In genomic region chr11:12741671-12742216, GRCh38 we compare ENCODE assay signal across 18 cellular contexts.
DNase-seq lines count a peak whose midpoint lies in the region; TF ChIP-seq lines count a peak whose summit lies in the region.
"Had no signal": no experiment of that assay in that cellular context is flagged by ENCODE, and none has a peak within 500 bp of the region (broad histone marks: within the 10 kb centered on the region; RNA-seq: fewer than 3 reads in every experiment).

No MANE protein-coding gene starts in this region.

- DNase-seq in cardiac muscle cell (ENCODE audit: low read depth in 1 of 2, low spot score in 1 of 2): no peak
- DNase-seq in cardiac septum (ENCODE audit: low spot score): no peak
- peak; percentile 30 for DNase-seq in choroid plexus epithelial cell (ENCODE audit: low read depth)
- DNase-seq in neural progenitor cell (ENCODE audit: low spot score): no peak
- peak in 1 of 2 donors; percentile 33 for DNase-seq in thyroid gland
- no peak for DNase-seq in SW480 (ENCODE audit: low spot score)
- no peak for DNase-seq in LoVo (ENCODE audit: low spot score)
- no peak for DNase-seq in RPMI8226
- DNase-seq: COR-L47, DMS79 treated with DMSO at 0.1 percent for 48 hours, GDM1, KG1, NCI-H1092, NCI-H1694, NCI-H774, SHP77 treated with DMSO at 0.1 percent for 48 hours had no signal

- no peak overlapping the region for H2AFZ ChIP-seq in neural progenitor cell (replicated peaks)

- H3K36me3 ChIP-seq in cardiac muscle cell: no peaks in the 10 kb centered on the region
- no peaks in the 10 kb centered on the region for H3K36me3 ChIP-seq in neural progenitor cell
- H3K36me3 ChIP-seq in thyroid gland: no peaks in the 10 kb centered on the region

- H3K4me1 ChIP-seq in cardiac muscle cell (ENCODE audit: low read depth) (peaks cover 41% of the 10 kb centered on the region), neural progenitor cell (peaks cover 41% of the 10 kb centered on the region), thyroid gland (peaks cover 34 to 36% of the 10 kb centered on the region in 2 donors)

- H3K27me3 ChIP-seq in cardiac muscle cell (no peaks in the 10 kb centered on the region), neural progenitor cell (no peaks in the 10 kb centered on the region), thyroid gland (no peaks in the 10 kb centered on the region)

- intact Hi-C loops in cardiac septum (cut with DNase I) (loop anchor here (10.0 kb wide), 1 partner anchor 47 kb away; no protein-coding TSS in a partner anchor), thyroid gland (cut with DNase I) (no loop called here)

- peaks cover 98% of the 10 kb centered on the region for H4K20me1 ChIP-seq in neural progenitor cell (ENCODE audit: low read depth)

- H3K27me3 Mint-ChIP-seq in neural progenitor cell (ENCODE audit: insufficient read depth, low read depth): no peaks in the 10 kb centered on the region

- H3K4me3 ChIP-seq in cardiac muscle cell (no peak overlapping the region), choroid plexus epithelial cell (ENCODE audit: low read depth, low read length) (no peak overlapping the region), neural progenitor cell (no peak overlapping the region), thyroid gland (replicated peaks in 1 of 3) (no peak overlapping the region)

- no peaks in the 10 kb centered on the region for H3K9me3 Mint-ChIP-seq in neural progenitor cell

- TF ChIP-seq POLR2A in thyroid gland (IDR thresholded peaks at IDR 0.05): no peak

- peak overlapping the region; percentile 1 for H3K27ac Mint-ChIP-seq in neural progenitor cell
- H3K27ac Mint-ChIP-seq: CD14-positive monocyte had no signal

- 13 to 44% methylated on average over 1 of the region's 1 CpG for WGBS in thyroid gland, 2 donors

- peaks cover 35% of the 10 kb centered on the region for H3K4me1 Mint-ChIP-seq in neural progenitor cell
- H3K4me1 Mint-ChIP-seq: CD14-positive monocyte had no signal

- peaks cover 100% of the 10 kb centered on the region for H3K79me2 ChIP-seq in neural progenitor cell (ENCODE audit: low read depth)

- no peak overlapping the region for H3K4me2 ChIP-seq in neural progenitor cell

- H3K9me3 ChIP-seq in cardiac muscle cell (ENCODE audit: low read depth): no peaks in the 10 kb centered on the region
- H3K9me3 ChIP-seq in neural progenitor cell (ENCODE audit: low read depth): no peaks in the 10 kb centered on the region
- no peaks in the 10 kb centered on the region for H3K9me3 ChIP-seq in thyroid gland

- H3K27ac ChIP-seq in cardiac muscle cell (peak overlapping the region; percentile 24), neural progenitor cell (no peak overlapping the region), thyroid gland (peak overlapping the region in 2 of 3 donors; percentile 20 to 39)
- H3K27ac ChIP-seq: HL-60 had no signal

- TF ChIP-seq CTCF in cardiac muscle cell (IDR thresholded peaks at IDR 0.05; ENCODE audit: low read depth, low read length) (no peak), choroid plexus epithelial cell (conservative IDR thresholded peaks at IDR 0.05; ENCODE audit: low read depth, low read length) (no peak), neural progenitor cell (IDR thresholded peaks at IDR 0.05) (no peak), thyroid gland (IDR thresholded peaks at IDR 0.05) (no peak)

- no peak overlapping the region for H3K4me3 Mint-ChIP-seq in neural progenitor cell
- H3K4me3 Mint-ChIP-seq: CD14-positive monocyte had no signal

- peaks cover 27% of the 10 kb centered on the region for H3F3A ChIP-seq in neural progenitor cell (ENCODE audit: low read depth)

- peaks cover 11% of the 10 kb centered on the region for H3K36me3 Mint-ChIP-seq in neural progenitor cell
- H3K36me3 Mint-ChIP-seq: CD14-positive monocyte had no signal

- no peak overlapping the region for H3K9ac ChIP-seq in neural progenitor cell
